Comparison of ENCODE assay signal across 8 cellular contexts in genomic region chr10:133357293-133358151, GRCh38. TPM values are rescaled to one million over a fixed set of nuclear protein-coding genes. Genes with fewer than 3 reads are reported as not detected.
DNase-seq lines count a peak whose midpoint lies in the region; ATAC-seq and TF ChIP-seq lines count a peak whose summit lies in the region.

FUOM (minus strand) TSS chr10:133358019; CDS start chr10:133358007, 12 bp downstream.

- ATAC-seq in HG02763 (IDR thresholded peaks at IDR 0.05; ENCODE audit: unreplicated experiment) = peak; percentile 52

- peak within 1 kb of the TSS; percentile 26 for H3K9ac ChIP-seq in fibroblast of lung (ENCODE audit: insufficient read depth, low read length)

- H3K27me3 Mint-ChIP-seq in nephron progenitor cell (ENCODE audit: low read depth, poor library complexity) = no peaks in the 10 kb centered on the region

- H3K4me3 Mint-ChIP-seq in nephron progenitor cell = peak within 1 kb of the TSS; percentile 74

- peaks cover under 1% of the 10 kb centered on the region for H3K36me3 ChIP-seq in fibroblast of lung (ENCODE audit: control insufficient read depth, insufficient read depth, low read length)
- no peaks in the 10 kb centered on the region for H3K36me3 ChIP-seq in testis (ENCODE audit: low read depth, missing control alignments)

- H3K4me3 ChIP-seq in fibroblast of lung (replicated peaks in 1 of 4; ENCODE audit: control extremely low read depth in 1 of 4, insufficient read depth in 1 of 4, low read depth in 3 of 4, low read length in 4 of 4) = peak within 1 kb of the TSS; percentile 31 to 58 (median 44)
- H3K4me3 ChIP-seq in testis = peak within 1 kb of the TSS; percentile 55 to 61

- H3K27ac Mint-ChIP-seq in nephron progenitor cell = no peak within 1 kb of the TSS

- H3K4me1 ChIP-seq in fibroblast of lung (ENCODE audit: control insufficient read depth, extremely low read depth, insufficient read depth, low read length) (peaks cover 2% of the 10 kb centered on the region), testis (peaks cover 9% of the 10 kb centered on the region)

- H3K27ac ChIP-seq in fibroblast of lung (ENCODE audit: insufficient read depth, low read length) = no peak within 1 kb of the TSS
- peak within 1 kb of the TSS in 1 of 2 donors; percentile 36 for H3K27ac ChIP-seq in testis

- H3K9me3 ChIP-seq in fibroblast of lung (ENCODE audit: control insufficient read depth, insufficient read depth, low read depth, low read length) (no peaks in the 10 kb centered on the region), testis (no peaks in the 10 kb centered on the region)

- no peaks in the 10 kb centered on the region for H3K9me3 Mint-ChIP-seq in nephron progenitor cell

- TF ChIP-seq CTCF in fibroblast of lung (conservative IDR thresholded peaks at IDR 0.05 in 1 of 2, IDR thresholded peaks at IDR 0.05 in 1 of 2; ENCODE audit: low read depth in 1 of 2, low read length in 2 of 2) (no peak), nephron progenitor cell (IDR thresholded peaks at IDR 0.05) (no peak), testis (IDR thresholded peaks at IDR 0.05) (no peak)

- WGBS in testis, 2 donors = 2% methylated on average over 15 to 59 of the region's 82 CpGs

- TF ChIP-seq POLR2A in testis (IDR thresholded peaks at IDR 0.05) = no peak

- DNase-seq in DMS 273 (lab: John Stamatoyannopoulos, UW; ENCODE audit: unreplicated experiment) = peak; percentile 76
- no peak for DNase-seq in DMS 273 treated with DMSO at 0.1 percent for 48 hours (lab: John Stamatoyannopoulos, UW)
- DNase-seq in NOMO-1 (lab: John Stamatoyannopoulos, UW; ENCODE audit: unreplicated experiment in 2 of 2) = peak; percentile 49 to 78
- peak; percentile 70 for DNase-seq in activated T-cell treated with anti-CD3 and anti-CD28 coated beads for 48 hours (ENCODE audit: low read depth)
- DNase-seq in fibroblast of lung (ENCODE audit: low read depth in 2 of 2) = peak; percentile 35 to 46
- DNase-seq in nephron progenitor cell = peak; percentile 77
- DNase-seq in testis = no peak

- peaks cover 13% of the 10 kb centered on the region for H3K36me3 Mint-ChIP-seq in nephron progenitor cell (ENCODE audit: low read depth)

- H4K20me1 ChIP-seq in fibroblast of lung (ENCODE audit: control insufficient read depth, extremely low read depth, insufficient read depth, low read length) = no peaks in the 10 kb centered on the region

- peak within 1 kb of the TSS; percentile 16 for H2AFZ ChIP-seq in fibroblast of lung (ENCODE audit: low read length)

- peak within 1 kb of the TSS; percentile 59 for H3K4me2 ChIP-seq in fibroblast of lung (ENCODE audit: extremely low read depth, insufficient read depth, low read length)

- no peaks in the 10 kb centered on the region for H3K79me2 ChIP-seq in fibroblast of lung (ENCODE audit: control insufficient read depth, insufficient read depth, low read length)

- intact Hi-C loops in testis (cut with DNase I; ENCODE audit: low total_unique reads) = no loop called here

- H3K27me3 ChIP-seq in fibroblast of lung (ENCODE audit: control insufficient read depth, insufficient read depth, low read length) = no peaks in the 10 kb centered on the region
- H3K27me3 ChIP-seq in testis = no peaks in the 10 kb centered on the region

- H3K4me1 Mint-ChIP-seq in nephron progenitor cell = peaks cover 11% of the 10 kb centered on the region

RNA-seq across cellular contexts. Expression of gene FUOM, which starts in this region (rescaled TPM):
- total RNA-seq in fibroblast of lung (6.4 and 15.0 TPM in 2 replicates), testis (10 to 100 TPM in 1 of 2 donors, 1 to 10 TPM in 1; 9.5 to 12.8 TPM)
- polyA plus RNA-seq in fibroblast of lung (14.2 and 16.0 TPM in 2 replicates), testis (ENCODE audit: insufficient read depth, low read depth, low replicate concordance) (13.6 TPM)
- polyA plus RNA-seq in fibroblast of lung (2012) = 19.9 and 25.2 TPM in 2 replicates
- 2.7 and 2.9 TPM in 2 replicates for polyA minus RNA-seq in fibroblast of lung (ENCODE audit: low replicate concordance)

Comparison
In these comparisons a context has a peak if more than half of its experiments do, and no peak if none do; other contexts are left out.
1. DNase-seq: peak in DMS 273 (single experiment), NOMO-1 (2 of 2), activated T-cell treated with anti-CD3 and anti-CD28 coated beads for 48 hours (single experiment), fibroblast of lung (2 of 2) and nephron progenitor cell (single experiment); none in DMS 273 treated with DMSO at 0.1 percent for 48 hours (single experiment) and testis (single experiment).